Comparison of ENCODE assay signal across 20 cellular contexts in genomic region chr7:28311670-28312069, GRCh38.
DNase-seq lines count a peak whose midpoint lies in the region; ATAC-seq and TF ChIP-seq lines count a peak whose summit lies in the region.
"Had no signal": no experiment of that assay in that cellular context is flagged by ENCODE, and none has a peak within 500 bp of the region (broad histone marks: within the 10 kb centered on the region; RNA-seq: fewer than 3 reads in every experiment).

No MANE protein-coding gene starts in this region.

- H3K36me3 Mint-ChIP-seq in Caco-2 (ENCODE audit: insufficient read depth, unreplicated experiment) (no peaks in the 10 kb centered on the region), H9 (ENCODE audit: insufficient read depth in 1 of 3, low read depth in 3 of 3) (no peaks in the 10 kb centered on the region; a peak in 1 of 7 replicates)
- H3K36me3 Mint-ChIP-seq: CD4-positive, CD25-positive, alpha-beta regulatory T cell had no signal

- peak; percentile 88 for ATAC-seq in left lobe of liver
- ATAC-seq: Panc1 had no signal

- no peak overlapping the region for H3K4me3 ChIP-seq in Caco-2 (ENCODE audit: low read depth, low read length)
- peak overlapping the region; percentile 40 for H3K4me3 ChIP-seq in epithelial cell of proximal tubule (ENCODE audit: low read depth, low read length)
- H3K4me3 ChIP-seq: GM23248 had no signal

- H3K27ac ChIP-seq in H9 (ENCODE audit: insufficient read length, low read depth, low read length), result no peak overlapping the region
- H3K27ac ChIP-seq: GM23248, HL-60, RWPE1 had no signal

- H2AFZ ChIP-seq in H9 (ENCODE audit: low read length), result no peak overlapping the region
- H2AFZ ChIP-seq: GM23248 had no signal

- H3K79me2 ChIP-seq in H9 (ENCODE audit: insufficient read depth, low read length), result no peaks in the 10 kb centered on the region

- H3K4ac ChIP-seq in H9 (ENCODE audit: low read depth, low read length), result no peak overlapping the region

- no peak for TF ChIP-seq CTCF in Caco-2 (IDR thresholded peaks at IDR 0.05; ENCODE audit: insufficient read depth in 1 of 2, low read depth in 1 of 2, low read length in 1 of 2, severe bottlenecking in 1 of 2, unreplicated experiment in 1 of 2)
- TF ChIP-seq CTCF in H9 (conservative IDR thresholded peaks at IDR 0.05), result no peak
- no peak for TF ChIP-seq CTCF in epithelial cell of proximal tubule (conservative IDR thresholded peaks at IDR 0.05; ENCODE audit: low read depth, low read length)

- no peaks in the 10 kb centered on the region for H3K23me2 ChIP-seq in H9 (ENCODE audit: insufficient read length, low read depth, low read length, poor library complexity, severe bottlenecking)

- no peaks in the 10 kb centered on the region for H3K27me3 ChIP-seq in Caco-2 (replicated peaks; ENCODE audit: control insufficient read depth, insufficient read depth, low read length)
- no peaks in the 10 kb centered on the region for H3K27me3 ChIP-seq in H9 (ENCODE audit: insufficient read depth, low read length)

- no CpG with 5 or more reads among the region's 12 CpGs for WGBS in H9 (ENCODE audit: extremely low coverage, insufficient read length, low lambda C conversion rate)

- no peaks in the 10 kb centered on the region for H3K36me3 ChIP-seq in Caco-2 (ENCODE audit: control insufficient read depth, insufficient read depth, low read length)

- H3K9me3 Mint-ChIP-seq in Caco-2 (ENCODE audit: unreplicated experiment) (no peaks in the 10 kb centered on the region), H9 (no peaks in the 10 kb centered on the region)

- no peak overlapping the region for H3K4me2 ChIP-seq in H9 (ENCODE audit: insufficient read depth, insufficient read length, low read length)

- H3K14ac ChIP-seq in H9 (ENCODE audit: insufficient read depth, low read length), result no peak overlapping the region

- H2AK5ac ChIP-seq in H9 (ENCODE audit: insufficient read length, low read length), result no peak overlapping the region

- H3K23ac ChIP-seq in H9 (ENCODE audit: insufficient read length, low read depth, low read length), result no peak overlapping the region

- H3K79me1 ChIP-seq in H9 (ENCODE audit: insufficient read depth, low read depth, low read length, poor library complexity, severe bottlenecking), result no peaks in the 10 kb centered on the region

- no peak overlapping the region for H3K4me3 Mint-ChIP-seq in Caco-2 (ENCODE audit: unreplicated experiment)
- no peak overlapping the region for H3K4me3 Mint-ChIP-seq in H9
- H3K4me3 Mint-ChIP-seq: CD4-positive, CD25-positive, alpha-beta regulatory T cell had no signal

- no peak overlapping the region for H3K9ac ChIP-seq in H9 (ENCODE audit: extremely low read depth, insufficient read length, low read length)
- H3K9ac ChIP-seq: GM23248 had no signal

- no peak overlapping the region for H2BK120ac ChIP-seq in H9 (ENCODE audit: low read depth, low read length, poor library complexity, severe bottlenecking)

- H4K20me1 ChIP-seq in H9 (ENCODE audit: control insufficient read depth, insufficient read depth, insufficient read length), result no peaks in the 10 kb centered on the region

- H3K4me1 ChIP-seq in Caco-2 (peaks cover 41% of the 10 kb centered on the region), H9 (ENCODE audit: insufficient read depth, low read length) (peaks cover 4% of the 10 kb centered on the region; the same call in 1 of the 2 replicates)

- CTCF ChIA-PET in Caco-2 (lab: Charles Lee), result no interaction called here

- H2BK15ac ChIP-seq in H9 (ENCODE audit: low read depth, low read length), result no peak overlapping the region

- H3T11ph ChIP-seq in H9 (ENCODE audit: low read length), result no peak overlapping the region

- no TSS peak for BruUV-seq in Caco-2 (replicated peaks; lab: Mats Ljungman, UMichigan)

- H3K18ac ChIP-seq in H9 (ENCODE audit: insufficient read length, low read depth, low read length), result no peak overlapping the region

- POLR2A ChIA-PET in Caco-2 (lab: Charles Lee), result no interaction called here

- H4K8ac ChIP-seq in H9 (replicated peaks; ENCODE audit: insufficient read length, low read depth, low read length), result no peak overlapping the region

- H4K91ac ChIP-seq in H9 (ENCODE audit: insufficient read length, low read depth, low read length), result no peak overlapping the region

- H3K27me3 Mint-ChIP-seq in Caco-2 (ENCODE audit: insufficient read depth, unreplicated experiment) (no peaks in the 10 kb centered on the region), H9 (ENCODE audit: low read depth) (peaks cover 7% of the 10 kb centered on the region)

- DNase-seq in Caco-2 (no peak), H9 (peak; percentile 59), epithelial cell of proximal tubule (ENCODE audit: low read depth) (no peak), left lobe of liver (ENCODE audit: low spot score) (peak; percentile 46), H4 (ENCODE audit: low spot score) (no peak), CD1c-positive myeloid dendritic cell (ENCODE audit: extremely low spot score) (no peak), HuH-7.5 (ENCODE audit: low spot score) (no peak), NCI-H524 (lab: John Stamatoyannopoulos, UW) (no peak)
- DNase-seq: CD4-positive, CD25-positive, alpha-beta regulatory T cell; GM23248; Kasumi-1; NCI-H1092 treated with DMSO at 0.1 percent for 48 hours; NCI-H1436; NCI-H187 treated with DMSO at 0.1 percent for 48 hours; NCI-H446; NCI-H526 treated with DMSO at 0.1 percent for 48 hours; SHP77 had no signal

- H4K5ac ChIP-seq in H9 (ENCODE audit: insufficient read length, low read depth, low read length), result no peak overlapping the region

- no peak overlapping the region for H2BK5ac ChIP-seq in H9 (ENCODE audit: insufficient read length, low read length)

- H3K27ac Mint-ChIP-seq in Caco-2 (ENCODE audit: unreplicated experiment) (peak overlapping the region; percentile 12), H9 (no peak overlapping the region)
- H3K27ac Mint-ChIP-seq: CD4-positive, CD25-positive, alpha-beta regulatory T cell had no signal

- no peak overlapping the region for H2BK20ac ChIP-seq in H9 (ENCODE audit: low read depth, low read length, poor library complexity, severe bottlenecking)

- H3K4me1 Mint-ChIP-seq in Caco-2 (ENCODE audit: low read depth, unreplicated experiment), result peaks cover 35% of the 10 kb centered on the region
- peaks cover 13 to 16% of the 10 kb centered on the region in 2 experiments for H3K4me1 Mint-ChIP-seq in H9

- H3K9me3 ChIP-seq in Caco-2, result no peaks in the 10 kb centered on the region
- no peaks in the 10 kb centered on the region for H3K9me3 ChIP-seq in H9 (ENCODE audit: control insufficient read depth, low read depth, low read length)

- H2BK12ac ChIP-seq in H9 (ENCODE audit: insufficient read length, low read depth, low read length), result no peak overlapping the region

- H3K56ac ChIP-seq in H9 (ENCODE audit: insufficient read length, low read depth, low read length), result no peak overlapping the region

- intact Hi-C loops in Caco-2 (cut with micrococcal nuclease; ENCODE audit: unreplicated experiment), result no loop called here

Comparison
In these comparisons a context has a peak if more than half of its experiments do, and no peak if none do; other contexts are left out.
1. DNase-seq: peak in H9 (single experiment) and left lobe of liver (single experiment); none in Caco-2 (0 of 2), epithelial cell of proximal tubule (single experiment), H4 (single experiment), CD1c-positive myeloid dendritic cell (single experiment), HuH-7.5 (single experiment) and NCI-H524 (0 of 2).